Comparison of ENCODE assay signal across 1 cellular context in genomic region chr20:33883164-33883563, GRCh38.
TF ChIP-seq lines count a peak whose summit lies in the region.

No MANE protein-coding gene starts in this region.

TF ChIP-seq in HepG2, 621 proteins besides CTCF, POLR2A, EP300 and RAD21 (continued from another document):
- TF ChIP-seq MLLT10 (CRISPR knock-in tag; IDR thresholded peaks at IDR 0.05): no peak
- TF ChIP-seq ZNF34 (CRISPR knock-in tag; IDR thresholded peaks at IDR 0.05; ENCODE audit: borderline replicate concordance): no peak
- TF ChIP-seq DNMT1 (CRISPR knock-in tag; IDR thresholded peaks at IDR 0.05): no peak
- TF ChIP-seq JUN (CRISPR knock-in tag; IDR thresholded peaks at IDR 0.05): no peak
- TF ChIP-seq ZNF264 (CRISPR knock-in tag; IDR thresholded peaks at IDR 0.05): no peak
- TF ChIP-seq IRF1 (CRISPR knock-in tag; IDR thresholded peaks at IDR 0.05; ENCODE audit: low read depth): no peak
- TF ChIP-seq ZSCAN29 (CRISPR knock-in tag; conservative IDR thresholded peaks at IDR 0.05): no peak
- TF ChIP-seq TRIM24 (CRISPR knock-in tag; IDR thresholded peaks at IDR 0.05): no peak
- no peak for TF ChIP-seq ZZZ3 (CRISPR knock-in tag; IDR thresholded peaks at IDR 0.05; ENCODE audit: borderline replicate concordance)
